In the genomic region with DNA sequence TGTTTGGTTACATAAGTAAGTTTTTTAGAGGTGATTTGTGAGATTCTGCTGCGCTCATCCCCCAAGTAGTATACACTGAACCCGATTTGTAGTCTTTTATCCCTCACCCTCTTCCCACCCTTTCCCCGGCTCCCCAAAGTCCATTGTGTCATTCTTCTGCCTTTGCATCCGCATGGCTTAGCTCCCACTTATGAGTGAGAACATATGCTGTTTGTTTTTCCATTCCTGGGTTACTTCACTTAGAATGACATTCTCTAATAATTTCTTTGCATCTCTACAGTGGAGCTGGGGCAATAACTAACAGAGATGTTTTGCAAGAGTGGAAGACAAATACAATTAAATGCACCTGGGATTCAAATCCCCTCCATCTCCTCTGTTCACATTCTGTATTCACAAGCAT, we compare ENCODE assay signal across 23 cellular contexts.
DNase-seq lines count a peak whose midpoint lies in the region; ATAC-seq and TF ChIP-seq lines count a peak whose summit lies in the region.
"Had no signal": no experiment of that assay in that cellular context is flagged by ENCODE, and none has a peak within 500 bp of the region (broad histone marks: within the 10 kb centered on the region; RNA-seq: fewer than 3 reads in every experiment).

No MANE protein-coding gene starts in this region.

- TF ChIP-seq CTCF in AG09319 (IDR thresholded peaks at IDR 0.05; ENCODE audit: low read depth, low read length) (no peak), fibroblast of pulmonary artery (IDR thresholded peaks at IDR 0.05; ENCODE audit: low read length, missing control alignments) (no peak)

- H3K36me3 ChIP-seq in GM23248 (ENCODE audit: low read depth): no peaks in the 10 kb centered on the region
- H3K36me3 ChIP-seq: left lung, upper lobe of right lung had no signal

- no peak overlapping the region for H3K9ac ChIP-seq in GM23248

- H3F3A ChIP-seq in GM23248 (ENCODE audit: insufficient read depth): peaks cover 18% of the 10 kb centered on the region

- no peak overlapping the region for H3K27ac ChIP-seq in GM23248
- H3K27ac ChIP-seq: left lung, upper lobe of right lung had no signal

- H3K4me3 ChIP-seq in GM23248 (no peak overlapping the region), fibroblast of pulmonary artery (replicated peaks; ENCODE audit: low read depth, low read length) (no peak overlapping the region)
- H3K4me3 ChIP-seq: left lung, upper lobe of right lung had no signal

- no peaks in the 10 kb centered on the region for H3K79me2 ChIP-seq in GM23248 (ENCODE audit: insufficient read depth)

- H4K20me1 ChIP-seq in GM23248 (ENCODE audit: insufficient read depth): no peaks in the 10 kb centered on the region

- WGBS in GM23248 (ENCODE audit: low coverage in 1 of 2, low lambda C conversion rate in 2 of 2, missing lambda C conversion rate in 2 of 2), 2 experiments: 49 to 53% methylated on average over 4 of the region's 4 CpGs

- H3K27me3 ChIP-seq in GM23248 (replicated peaks; ENCODE audit: insufficient read depth): no peaks in the 10 kb centered on the region
- H3K27me3 ChIP-seq: left lung, upper lobe of right lung had no signal

- H3K4me2 ChIP-seq in GM23248 (ENCODE audit: unreplicated experiment): no peak overlapping the region

- DNase-seq in AG09319 (ENCODE audit: extremely low read depth, low read depth): peak; percentile 25
- DNase-seq in GM23248: peak; percentile 64
- peak; percentile 16 for DNase-seq in NCI-H69 (lab: John Stamatoyannopoulos, UW)
- DNase-seq in fibroblast of pulmonary artery (ENCODE audit: low read depth): peak; percentile 36
- DNase-seq in NCI-H2227 treated with DMSO at 0.1 percent for 48 hours (lab: John Stamatoyannopoulos, UW): no peak
- DNase-seq: activated CD4-positive, alpha-beta memory T cell treated with anti-CD3 and anti-CD28 coated beads, Interleukin-2, amount 10 ng/mL, durations not matched to agents 7 days and 5 days; activated CD8-positive, alpha-beta memory T cell treated with anti-CD3 and anti-CD28 coated beads, Interleukin-2, amount 50 U/mL, for 48 hours; activated naive CD4-positive, alpha-beta T cell treated with Interleukin-2 at 50 U/mL for 16 hours; C1 segment of cervical spinal cord; DMS79; GDM1; left lung; NCI-H2107; NCI-H524 treated with DMSO at 0.1 percent for 48 hours; nephron progenitor cell; stimulated activated naive B cell treated with anti-CD40 and anti-IgM and Interleukin-4, amounts not matched to agents 10 μg/mL and 1 μg/mL and 100 μg/mL, for 72 hours; SW 1271; T-helper 9 cell; upper lobe of right lung had no signal

- ATAC-seq in GM18868 (IDR thresholded peaks at IDR 0.05; ENCODE audit: unreplicated experiment) (no peak), GM21529 (IDR thresholded peaks at IDR 0.05; ENCODE audit: unreplicated experiment) (no peak), GM21390 (IDR thresholded peaks at IDR 0.05; ENCODE audit: unreplicated experiment) (no peak)
- ATAC-seq: esophagus mucosa; left lung; stimulated activated naive B cell treated with anti-CD40 and anti-IgM and Interleukin-4, amounts not matched to agents 10 μg/mL and 1 μg/mL and 100 μg/mL, for 72 hours; upper lobe of right lung had no signal

- H3K4me1 ChIP-seq in GM23248 (ENCODE audit: insufficient read depth): peaks cover 27% of the 10 kb centered on the region
- H3K4me1 ChIP-seq: upper lobe of right lung had no signal

- H2AFZ ChIP-seq in GM23248: no peak overlapping the region

- H3K9me2 ChIP-seq in GM23248 (ENCODE audit: insufficient read depth): no peaks in the 10 kb centered on the region

- no peaks in the 10 kb centered on the region for H3K9me3 ChIP-seq in GM23248 (ENCODE audit: low read depth)
- H3K9me3 ChIP-seq: left lung, upper lobe of right lung had no signal

- in situ Hi-C loops in GM23248 (cut with MboI): no loop called here
